In the genomic region with DNA sequence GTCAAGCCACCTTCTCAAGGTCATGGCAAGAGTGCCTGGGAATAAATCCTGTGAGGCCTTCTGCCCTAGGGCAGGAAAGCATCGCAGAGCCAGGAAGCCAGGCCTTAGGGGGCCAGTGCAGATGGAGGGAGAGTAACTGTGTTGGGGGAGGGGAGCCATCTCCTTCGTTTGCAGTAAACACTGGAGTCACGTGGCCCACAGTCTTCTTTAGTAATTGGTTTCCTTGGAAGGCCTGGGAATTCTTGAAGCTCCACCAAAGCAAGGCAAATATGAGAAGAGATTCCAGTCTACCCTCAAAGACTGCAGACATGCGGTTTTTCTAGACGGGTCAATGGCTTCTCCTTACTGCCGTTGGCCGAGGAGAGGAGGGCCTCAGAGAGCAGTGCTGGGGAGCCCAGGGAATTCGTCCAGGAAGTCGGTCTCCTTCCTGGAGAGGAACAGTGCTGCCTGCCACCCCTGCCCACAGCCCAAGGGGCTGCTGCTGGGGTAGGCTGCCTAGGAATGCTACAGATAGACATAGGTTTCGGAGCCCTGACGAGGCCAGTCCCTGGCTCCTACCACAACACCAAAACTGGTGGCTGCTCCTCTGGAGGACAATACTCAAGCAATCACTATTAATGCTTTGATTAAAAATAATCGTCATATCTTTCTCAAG, we compare ENCODE assay signal across 11 cellular contexts. TPM values are rescaled to one million over a fixed set of nuclear protein-coding genes. Genes with fewer than 3 reads are reported as not detected.
DNase-seq lines count a peak whose midpoint lies in the region; ATAC-seq lines count a peak whose summit lies in the region.
"Had no signal": no experiment of that assay in that cellular context is flagged by ENCODE, and none has a peak within 500 bp of the region (broad histone marks: within the 10 kb centered on the region; RNA-seq: fewer than 3 reads in every experiment).

No MANE protein-coding gene starts in this region.

- peaks cover 76% of the 10 kb centered on the region for H3K4me1 Mint-ChIP-seq in activated T-cell treated with anti-CD3 and anti-CD28 coated beads, Interleukin-2, amount 50 U/mL, for 72 hours (ENCODE audit: low read depth)
- H3K4me1 Mint-ChIP-seq in immature natural killer cell = peaks cover 98% of the 10 kb centered on the region in 2 donors

- peaks cover 4 to 11% of the 10 kb centered on the region in 2 donors for H3K36me3 Mint-ChIP-seq in activated T-cell treated with anti-CD3 and anti-CD28 coated beads, Interleukin-2, amount 50 U/mL, for 72 hours (ENCODE audit: insufficient read depth in 2 of 2)
- peaks cover 4 to 5% (median 5%) of the 10 kb centered on the region in 3 donors for H3K36me3 Mint-ChIP-seq in immature natural killer cell

- no peak for DNase-seq in activated T-cell treated with anti-CD3 and anti-CD28 coated beads, Interleukin-2, amount 50 U/mL, for 72 hours
- DNase-seq in activated T-cell treated with anti-CD3 and anti-CD28 coated beads, Interleukin-2, amount 50 U/mL, for 48 hours = no peak
- DNase-seq in immature natural killer cell (no peak), substantia nigra (lab: John Stamatoyannopoulos, UW) (peak in 8 of 49 donors; percentile 20 to 61 (median 31)), left lobe of liver (ENCODE audit: low spot score) (no peak)
- DNase-seq: Kasumi-1 had no signal

- peak overlapping the region; percentile 51 for H3K27ac ChIP-seq in angular gyrus (ENCODE audit: low read depth, low read length)
- peak overlapping the region; percentile 72 for H3K27ac ChIP-seq in substantia nigra (ENCODE audit: low read depth, low read length, poor library complexity, severe bottlenecking)
- H3K27ac ChIP-seq: vagina had no signal

- H3K27me3 Mint-ChIP-seq in activated T-cell treated with anti-CD3 and anti-CD28 coated beads, Interleukin-2, amount 50 U/mL, for 72 hours (ENCODE audit: low read depth) = no peaks in the 10 kb centered on the region
- peaks cover 2 to 9% (median 3%) of the 10 kb centered on the region in 3 donors for H3K27me3 Mint-ChIP-seq in immature natural killer cell (ENCODE audit: low read depth in 3 of 3)

- H3K27ac Mint-ChIP-seq in activated T-cell treated with anti-CD3 and anti-CD28 coated beads, Interleukin-2, amount 50 U/mL, for 72 hours = peak overlapping the region; percentile 63
- peak overlapping the region; percentile 30 to 96 (median 90) for H3K27ac Mint-ChIP-seq in immature natural killer cell

- H3K4me3 Mint-ChIP-seq in activated T-cell treated with anti-CD3 and anti-CD28 coated beads, Interleukin-2, amount 50 U/mL, for 72 hours = no peak overlapping the region
- H3K4me3 Mint-ChIP-seq in immature natural killer cell = peak overlapping the region in 4 of 5 donors; percentile 7 to 86 (median 76)

- no peak for ATAC-seq in activated T-cell treated with anti-CD3 and anti-CD28 coated beads, Interleukin-2, amount 50 U/mL, for 72 hours (replicated peaks in 1 of 2)
- ATAC-seq in HG02623 (IDR thresholded peaks at IDR 0.05; ENCODE audit: unreplicated experiment) (no peak), HG02798 (IDR thresholded peaks at IDR 0.05; ENCODE audit: poor library complexity, unreplicated experiment) (no peak), left lobe of liver (no peak)
- ATAC-seq: pancreas had no signal

- no peaks in the 10 kb centered on the region for H3K9me3 Mint-ChIP-seq in activated T-cell treated with anti-CD3 and anti-CD28 coated beads, Interleukin-2, amount 50 U/mL, for 72 hours
- no peaks in the 10 kb centered on the region for H3K9me3 Mint-ChIP-seq in immature natural killer cell

RNA-seq across cellular contexts. Expression of gene ANP32A, which starts 30.6 kb away (rescaled TPM):
- total RNA-seq in activated T-cell treated with anti-CD3 and anti-CD28 coated beads, Interleukin-2, amount 50 U/mL, for 72 hours = 100 to 1,000 TPM; 200 to 204 TPM
- polyA plus RNA-seq in immature natural killer cell = 100 to 1,000 TPM in 1 of 3 donors, 10 to 100 TPM in 2; 76.3 to 147 (median 85.2) TPM
- 41.5 TPM for total RNA-seq in left lobe of liver

Comparison
In these comparisons a context has a peak if more than half of its experiments do, and no peak if none do; other contexts are left out.
1. H3K4me3 Mint-ChIP-seq: peak in immature natural killer cell (4 of 5); none in activated T-cell treated with anti-CD3 and anti-CD28 coated beads, Interleukin-2, amount 50 U/mL, for 72 hours (0 of 2).